9 cellular contexts compared by ENCODE assay signal in the genomic region with DNA sequence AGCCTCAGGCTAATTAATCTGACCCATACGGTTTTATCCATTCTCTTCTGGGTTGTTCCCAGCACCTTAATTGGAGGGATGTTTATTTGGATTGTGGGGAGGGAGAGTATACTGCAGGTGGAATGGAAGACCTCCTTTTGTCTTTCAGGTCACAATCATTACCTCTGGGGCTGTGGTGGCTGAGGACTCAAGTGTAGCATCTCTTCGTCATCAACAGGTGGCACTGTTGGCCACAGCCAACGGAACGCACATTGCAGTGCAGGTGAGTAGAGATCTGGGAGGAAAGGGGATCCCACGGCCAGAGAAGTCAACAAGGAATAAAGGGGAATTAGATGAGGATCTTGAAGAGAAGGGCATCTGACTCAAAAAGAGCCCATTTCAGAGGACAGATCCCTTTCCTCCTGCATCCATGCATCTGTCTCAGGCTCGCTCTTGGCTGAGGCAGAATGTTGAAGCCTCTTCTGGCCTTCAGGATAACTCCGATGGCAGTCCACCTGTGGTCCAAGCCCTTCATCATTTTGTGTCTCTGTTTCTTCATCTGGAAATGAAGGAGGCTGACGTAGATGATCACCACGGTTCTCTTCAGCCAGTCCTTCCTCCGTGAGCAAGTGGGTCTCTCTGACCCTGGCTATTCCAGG. TPM values are rescaled to one million over a fixed set of nuclear protein-coding genes. Genes with fewer than 3 reads are reported as not detected.
DNase-seq lines count a peak whose midpoint lies in the region; ATAC-seq, FAIRE-seq and TF ChIP-seq lines count a peak whose summit lies in the region.
"Had no signal": no experiment of that assay in that cellular context is flagged by ENCODE, and none has a peak within 500 bp of the region (broad histone marks: within the 10 kb centered on the region; RNA-seq: fewer than 3 reads in every experiment).

No MANE protein-coding gene starts in this region.

- H3K4me2 ChIP-seq in astrocyte (ENCODE audit: low read length): no peak overlapping the region

- H3K4me3 ChIP-seq in HL-60 (replicated peaks; ENCODE audit: insufficient read depth, low read length) (no peak overlapping the region), astrocyte (ENCODE audit: insufficient read depth, low read depth, low read length) (no peak overlapping the region)

- H3K27ac ChIP-seq in HL-60 (replicated peaks) (no peak overlapping the region), astrocyte (ENCODE audit: low read depth, low read length) (no peak overlapping the region)

- H3K79me2 ChIP-seq in astrocyte (ENCODE audit: insufficient read depth, low read length): no peaks in the 10 kb centered on the region

- no peaks in the 10 kb centered on the region for H4K20me1 ChIP-seq in astrocyte (ENCODE audit: insufficient read depth, low read length)

- TF ChIP-seq CTCF in HL-60 (IDR thresholded peaks at IDR 0.05; ENCODE audit: insufficient read depth, low read length) (peak; percentile 80), astrocyte (IDR thresholded peaks at IDR 0.05; ENCODE audit: insufficient read depth, low read depth, low read length) (peak; percentile 68)

- no peak overlapping the region for H3K9ac ChIP-seq in astrocyte (ENCODE audit: low read length)

- no peak overlapping the region for H3K4me3 Mint-ChIP-seq in astrocyte (ENCODE audit: unreplicated experiment)

- no peaks in the 10 kb centered on the region for H3K9me3 Mint-ChIP-seq in astrocyte (ENCODE audit: unreplicated experiment)

- ATAC-seq in HG03439 (IDR thresholded peaks at IDR 0.05; ENCODE audit: unreplicated experiment): no peak
- ATAC-seq: right cardiac atrium had no signal

- H3K4me1 ChIP-seq in astrocyte (ENCODE audit: insufficient read depth, low read length): peaks cover 12% of the 10 kb centered on the region

- peak overlapping the region; percentile 20 for H3K27ac Mint-ChIP-seq in astrocyte (ENCODE audit: unreplicated experiment)

- no peak overlapping the region for H2AFZ ChIP-seq in astrocyte (ENCODE audit: low read depth, low read length)

- no peaks in the 10 kb centered on the region for H3K36me3 ChIP-seq in astrocyte (ENCODE audit: insufficient read depth, low read length)

- peaks cover 42% of the 10 kb centered on the region for H3K36me3 Mint-ChIP-seq in astrocyte (ENCODE audit: low read depth, unreplicated experiment)

- no peak for FAIRE-seq in astrocyte (lab: Jason Lieb, UNC)

- DNase-seq in COLO668 (lab: John Stamatoyannopoulos, UW; ENCODE audit: unreplicated experiment) (peak; percentile 21), HL-60 (ENCODE audit: low read depth in 1 of 2, low spot score in 1 of 2) (peak in 1 of 2 experiments; percentile 42), RPMI7951 (ENCODE audit: low read depth) (peak; percentile 26), astrocyte (ENCODE audit: low read depth) (no peak), iPS-NIHi11 (ENCODE audit: low spot score) (peak; percentile 88), pons (ENCODE audit: low spot score) (no peak)
- DNase-seq in stimulated activated CD8-positive, alpha-beta memory T cell treated with anti-CD3 and anti-CD28 coated beads, Interleukin-4, amount 100 ng/mL, for 48 hours: peak; percentile 58

- H3K27me3 Mint-ChIP-seq in astrocyte (ENCODE audit: low read depth, unreplicated experiment): no peaks in the 10 kb centered on the region

- H3K27me3 ChIP-seq in HL-60 (ENCODE audit: insufficient read depth, poor library complexity, severe bottlenecking): no peaks in the 10 kb centered on the region
- no peaks in the 10 kb centered on the region for H3K27me3 ChIP-seq in astrocyte (ENCODE audit: insufficient read depth, low read length)

- H3K9me3 ChIP-seq in astrocyte (ENCODE audit: insufficient read depth, low read depth, low read length): no peaks in the 10 kb centered on the region

- H3K4me1 Mint-ChIP-seq in astrocyte (ENCODE audit: low read depth, unreplicated experiment): no peaks in the 10 kb centered on the region

RNA-seq across cellular contexts. Expression of gene DEF6, which starts 3.2 kb away (rescaled TPM):
- total RNA-seq in RPMI7951 (2014; rRNA removed; shearing (Covaris generic)): 0.72 and 1.4 TPM in 2 replicates
- total RNA-seq in astrocyte: 2.2 and 3.3 TPM in 2 replicates

RNA-seq across cellular contexts. Expression of gene ZNF76, which starts 34.9 kb away (rescaled TPM):
- 12.4 and 12.7 TPM in 2 replicates for total RNA-seq in RPMI7951 (2014; rRNA removed; shearing (Covaris generic))
- 12.7 and 13.5 TPM in 2 replicates for total RNA-seq in astrocyte

RNA-seq across cellular contexts. Expression of gene PPARD, which starts 47.9 kb away (rescaled TPM):
- total RNA-seq in RPMI7951 (2014; rRNA removed; shearing (Covaris generic)): 9.0 and 11.1 TPM in 2 replicates
- total RNA-seq in astrocyte: 9.9 and 11.3 TPM in 2 replicates

Comparison
In these comparisons a context has a peak if more than half of its experiments do, and no peak if none do; other contexts are left out.
1. DNase-seq: peak in COLO668 (single experiment), RPMI7951 (single experiment), iPS-NIHi11 (single experiment) and stimulated activated CD8-positive, alpha-beta memory T cell treated with anti-CD3 and anti-CD28 coated beads, Interleukin-4, amount 100 ng/mL, for 48 hours (single experiment); none in astrocyte (single experiment) and pons (single experiment).